In the genomic region with DNA sequence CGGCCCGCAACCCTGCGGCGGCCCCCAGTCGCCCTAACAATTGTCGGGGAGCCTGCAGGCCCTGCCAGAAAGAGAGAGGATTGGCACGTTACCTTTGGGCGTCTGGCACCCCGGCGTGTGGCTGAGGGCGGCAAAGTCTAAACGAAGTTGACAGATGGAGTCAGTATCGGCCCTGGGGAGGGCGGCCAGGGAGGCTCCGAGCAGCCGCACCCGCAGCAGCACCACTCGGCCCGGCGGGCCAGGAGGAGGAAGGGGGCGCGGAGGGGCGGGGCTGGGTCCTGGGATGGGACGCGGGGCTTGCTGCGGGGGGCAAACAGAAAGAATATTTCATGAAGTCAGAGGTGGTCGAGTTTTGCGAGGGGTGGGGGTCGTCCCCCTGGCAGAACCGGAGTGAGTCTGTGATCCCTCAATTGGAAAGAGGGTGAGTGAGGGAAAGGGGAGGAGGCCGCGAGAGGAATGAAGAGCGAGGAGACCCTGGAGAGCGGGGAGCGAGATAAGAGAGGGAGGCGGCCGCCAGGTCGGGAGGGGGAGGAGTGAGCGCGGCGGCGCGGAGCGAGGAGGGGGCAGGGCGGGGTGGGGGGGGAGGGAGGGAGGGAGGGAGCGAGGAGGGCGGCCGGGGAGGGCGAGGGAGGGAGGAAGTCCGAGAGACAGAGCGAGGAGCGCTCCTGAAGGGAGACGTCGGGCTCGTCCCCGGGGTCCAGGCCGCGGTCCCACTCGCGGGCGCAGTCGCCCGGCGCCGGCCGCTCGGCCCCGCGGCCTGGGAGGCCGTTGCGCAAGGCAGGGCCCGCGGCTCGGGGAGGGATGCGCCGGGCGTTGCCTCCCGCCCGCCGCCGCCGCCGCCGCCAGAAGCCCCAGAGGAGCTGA, we compare ENCODE assay signal across 8 cellular contexts. TPM values are rescaled to one million over a fixed set of nuclear protein-coding genes. Genes with fewer than 3 reads are reported as not detected.
DNase-seq lines count a peak whose midpoint lies in the region; ATAC-seq and TF ChIP-seq lines count a peak whose summit lies in the region.

A gene (plus strand): TSS at position 650 of the 864 bp plus-strand sequence. CDS start 372 bp downstream, outside the sequence.

- H3K4me3 ChIP-seq in A673 (ENCODE audit: low read depth, low read length, poor library complexity, severe bottlenecking) (peak within 1 kb of the TSS; percentile 38), HFF-Myc (replicated peaks; ENCODE audit: low read depth, low read length) (peak within 1 kb of the TSS; percentile 79), mucosa of descending colon (peak within 1 kb of the TSS; percentile 19)

- ATAC-seq in mucosa of descending colon = peak; percentile 12
- ATAC-seq in GM18498 (IDR thresholded peaks at IDR 0.05; ENCODE audit: unreplicated experiment) = no peak
- no peak for ATAC-seq in HG03135 (IDR thresholded peaks at IDR 0.05; ENCODE audit: unreplicated experiment)

- H3K36me3 ChIP-seq in A673 (ENCODE audit: insufficient read depth, low read length, poor library complexity, severe bottlenecking) = no peaks in the 10 kb centered on the region
- no peaks in the 10 kb centered on the region for H3K36me3 ChIP-seq in mucosa of descending colon (ENCODE audit: low read depth)

- DNase-seq in A673 (ENCODE audit: low spot score) (no peak), HFF-Myc (ENCODE audit: extremely low read depth, low read depth) (no peak), cerebellum (ENCODE audit: low spot score) (peak; percentile 35), mucosa of descending colon (peak in 1 of 3 donors; percentile 49), 8988T (no peak)
- DNase-seq in effector CD8-positive, alpha-beta T cell (lab: John Stamatoyannopoulos, UW) = no peak

- H3K4me1 ChIP-seq in A673 (ENCODE audit: insufficient read depth, low read length, poor library complexity, severe bottlenecking) = no peaks in the 10 kb centered on the region
- H3K4me1 ChIP-seq in mucosa of descending colon (ENCODE audit: low read depth) = peaks cover 4% of the 10 kb centered on the region

- POLR2A ChIA-PET in A673 (lab: Charles Lee; ENCODE audit: low non-redundant PET) = no interaction called here

- TF ChIP-seq CTCF in A673 (conservative IDR thresholded peaks at IDR 0.05; ENCODE audit: low read depth, low read length) (no peak), HFF-Myc (IDR thresholded peaks at IDR 0.05; ENCODE audit: low read depth, low read length, missing control alignments) (no peak), mucosa of descending colon (IDR thresholded peaks at IDR 0.05) (no peak)

- CTCF ChIA-PET in A673 (lab: Charles Lee) = no interaction called here

- H3K27me3 ChIP-seq in A673 (replicated peaks; ENCODE audit: insufficient read depth, low read depth, low read length, poor library complexity) = peaks cover 78% of the 10 kb centered on the region

- H3K9me3 ChIP-seq in A673 (ENCODE audit: low read depth, low read length, poor library complexity, severe bottlenecking) = no peaks in the 10 kb centered on the region
- no peaks in the 10 kb centered on the region for H3K9me3 ChIP-seq in mucosa of descending colon

- H3K27ac ChIP-seq in A673 (ENCODE audit: low read depth, low read length, poor library complexity, severe bottlenecking) = no peak within 1 kb of the TSS

- intact Hi-C loops in A673 (cut with micrococcal nuclease; ENCODE audit: unreplicated experiment) (loop anchor here (5.0 to 10.0 kb wide), 2 partner anchors 474 to 662 kb away; no protein-coding TSS in a partner anchor), mucosa of descending colon (cut with DNase I, micrococcal nuclease) (loop anchor here in 1 of 2 donors (10.0 kb wide), 1 partner anchor 594 kb away; no protein-coding TSS in a partner anchor)

- no TSS peak for BruUV-seq in A673 (replicated peaks; lab: Mats Ljungman, UMichigan)

RNA-seq across cellular contexts. Expression of the gene that starts here (rescaled TPM):
- 0.13 TPM in 2 replicates for total RNA-seq in A673 (2021)
- total RNA-seq in cerebellum = 2.4 TPM
- 10 to 100 TPM in 1 of 3 donors, 1 to 10 TPM in 2; 6.9 to 68.1 (median 7.1) TPM for total RNA-seq in mucosa of descending colon

Comparison
In these comparisons a context has a peak if more than half of its experiments do, and no peak if none do; other contexts are left out.
1. H3K4me3 ChIP-seq: peak in every context shown above with its lines; median percentile 79 in HFF-Myc; 38 in A673; 19 in mucosa of descending colon.